In genomic region chr1:36322085-36322785, GRCh38 we compare ENCODE assay signal across 8 cellular contexts. TPM values are rescaled to one million over a fixed set of nuclear protein-coding genes. Genes with fewer than 3 reads are reported as not detected.
DNase-seq lines count a peak whose midpoint lies in the region; ATAC-seq and TF ChIP-seq lines count a peak whose summit lies in the region.

No MANE protein-coding gene starts in this region.

- POLR2A ChIA-PET in MCF 10A (lab: Yijun Ruan, JAX), result interaction anchor here (0.6 to 1.4 kb wide), 3 partner anchors 9 to 54 kb away, joined by 3 to 5 read pairs (median 4); no protein-coding TSS in a partner anchor

- TF ChIP-seq POLR2A in tibial nerve (IDR thresholded peaks at IDR 0.05), result no peak

- DNase-seq in activated CD8-positive, alpha-beta memory T cell treated with anti-CD3 and anti-CD28 coated beads for 24 hours, result peak; percentile 64
- DNase-seq in activated CD8-positive, alpha-beta memory T cell treated with anti-CD3 and anti-CD28 coated beads, Interleukin-2, amount 50 U/mL, for 4 hours, result no peak
- DNase-seq in chondrocyte (ENCODE audit: low spot score), result no peak
- peak in 1 of 2 donors; percentile 19 for DNase-seq in memory B cell (ENCODE audit: low spot score in 2 of 2)
- DNase-seq in tibial nerve (ENCODE audit: low spot score in 2 of 2), result no peak
- no peak for DNase-seq in NCI-H2107 (lab: John Stamatoyannopoulos, UW)
- DNase-seq in MCF 10A (ENCODE audit: unreplicated experiment), result no peak

- no peaks in the 10 kb centered on the region for H3K9me3 Mint-ChIP-seq in chondrocyte (ENCODE audit: low read depth)
- no peaks in the 10 kb centered on the region for H3K9me3 Mint-ChIP-seq in memory B cell
- no peaks in the 10 kb centered on the region for H3K9me3 Mint-ChIP-seq in MCF 10A (ENCODE audit: unreplicated experiment)

- intact Hi-C loops in MCF 10A (cut with micrococcal nuclease), result loop anchor here (10.0 kb wide), 1 partner anchor 1393 kb away; no protein-coding TSS in a partner anchor

- H3K36me3 Mint-ChIP-seq in chondrocyte (ENCODE audit: low read depth), result peaks cover 5% of the 10 kb centered on the region
- H3K36me3 Mint-ChIP-seq in memory B cell, result no peaks in the 10 kb centered on the region
- no peaks in the 10 kb centered on the region for H3K36me3 Mint-ChIP-seq in MCF 10A (ENCODE audit: insufficient read depth, unreplicated experiment)

- H3K27ac Mint-ChIP-seq in chondrocyte (ENCODE audit: unreplicated experiment), result peak overlapping the region; percentile 89
- H3K27ac Mint-ChIP-seq in memory B cell, result no peak overlapping the region
- no peak overlapping the region for H3K27ac Mint-ChIP-seq in MCF 10A (ENCODE audit: low read depth, unreplicated experiment)

- no peaks in the 10 kb centered on the region for H3K27me3 ChIP-seq in tibial nerve

- peak overlapping the region; percentile 77 for H3K4me3 Mint-ChIP-seq in chondrocyte (ENCODE audit: unreplicated experiment)
- H3K4me3 Mint-ChIP-seq in memory B cell, result peak overlapping the region; percentile 86
- H3K4me3 Mint-ChIP-seq in MCF 10A (ENCODE audit: unreplicated experiment), result no peak overlapping the region

- ATAC-seq in memory B cell (ENCODE audit: low read depth), result no peak
- ATAC-seq in GM19324 (IDR thresholded peaks at IDR 0.05; ENCODE audit: low FRiP score, unreplicated experiment), result no peak

- 36 to 45% methylated on average over 41 to 44 of the region's 66 CpGs for WGBS in tibial nerve, 2 donors

- H3K4me1 Mint-ChIP-seq in chondrocyte (ENCODE audit: low read depth) (peaks cover 35% of the 10 kb centered on the region), memory B cell (peaks cover 18% of the 10 kb centered on the region), MCF 10A (ENCODE audit: insufficient read depth, unreplicated experiment) (peaks cover 11% of the 10 kb centered on the region)

- peaks cover 0 to 6% (median 0%) of the 10 kb centered on the region in 3 donors for H3K36me3 ChIP-seq in tibial nerve

- H3K27ac ChIP-seq in tibial nerve, result peak overlapping the region; percentile 84 to 95 (median 86)

- TF ChIP-seq EP300 in tibial nerve (IDR thresholded peaks at IDR 0.05), result no peak

- peak overlapping the region; percentile 61 to 73 (median 68) for H3K4me3 ChIP-seq in tibial nerve

- BruUV-seq in MCF 10A (replicated peaks; lab: Mats Ljungman, UMichigan), result no TSS peak

- H3K27me3 Mint-ChIP-seq in chondrocyte (ENCODE audit: low read depth) (no peaks in the 10 kb centered on the region), memory B cell (peaks cover 15% of the 10 kb centered on the region), MCF 10A (ENCODE audit: insufficient read depth, unreplicated experiment) (no peaks in the 10 kb centered on the region)

- no peaks in the 10 kb centered on the region for H3K9me3 ChIP-seq in tibial nerve

- peaks cover 5 to 37% (median 22%) of the 10 kb centered on the region in 4 donors for H3K4me1 ChIP-seq in tibial nerve

- CTCF ChIA-PET in MCF 10A (lab: Yijun Ruan, JAX), result interaction anchor here (1.9 kb wide), 1 partner anchor 46 kb away, joined by 16 read pairs; no protein-coding TSS in a partner anchor

- TF ChIP-seq CTCF in chondrocyte (IDR thresholded peaks at IDR 0.05) (no peak), tibial nerve (IDR thresholded peaks at IDR 0.05) (no peak), MCF 10A (IDR thresholded peaks at IDR 0.05; ENCODE audit: unreplicated experiment) (no peak)

RNA-seq across cellular contexts. Expression of gene EVA1B, which starts 1.2 kb away (rescaled TPM):
- total RNA-seq in chondrocyte, result 55.7 to 88.4 TPM (median 85.2 TPM) in 3 replicates
- 100 to 1,000 TPM in 1 of 4 donors, 10 to 100 TPM in 3; 61.4 to 128 (median 86.3) TPM for total RNA-seq in tibial nerve
- 4.8 and 5.7 TPM in 2 replicates for total RNA-seq in MCF 10A (2022)

RNA-seq across cellular contexts. Expression of gene SH3D21, which starts 16.1 kb away (rescaled TPM):
- 9.4 to 15.0 TPM (median 10.8 TPM) in 3 replicates for total RNA-seq in chondrocyte
- 1 to 10 TPM; 1.5 to 4.1 (median 2.4) TPM for total RNA-seq in tibial nerve
- 3.2 and 3.3 TPM in 2 replicates for total RNA-seq in MCF 10A (2022)
